Comparison of ENCODE assay signal across 8 cellular contexts in genomic region chr19:56118666-56119584, GRCh38. TPM values are rescaled to one million over a fixed set of nuclear protein-coding genes. Genes with fewer than 3 reads are reported as not detected.
A peak's percentile ranks its signal among the peaks of the same experiment; 100 is the strongest.
DNase-seq lines count a peak whose midpoint lies in the region; ATAC-seq and TF ChIP-seq lines count a peak whose summit lies in the region.

No MANE protein-coding gene starts in this region.

- H3K27ac ChIP-seq in heart right ventricle (peak overlapping the region; percentile 94 to 100 (median 96)), uterus (peak overlapping the region; percentile 89 to 97)

- ATAC-seq in heart right ventricle (no peak), left ventricle myocardium superior (no peak), memory B cell (ENCODE audit: low read depth) (no peak), GM18511 (IDR thresholded peaks at IDR 0.05; ENCODE audit: unreplicated experiment) (no peak)

- H3K4me3 Mint-ChIP-seq in memory B cell = peak overlapping the region; percentile 97

- H3K4me3 ChIP-seq in heart right ventricle (peak overlapping the region in 9 of 10 donors; percentile 63 to 93 (median 83)), adipocyte (ENCODE audit: low read length) (peak overlapping the region; percentile 89), uterus (peak overlapping the region; percentile 92 to 94)

- peaks cover 39% of the 10 kb centered on the region for H3K4me1 Mint-ChIP-seq in memory B cell

- DNase-seq in heart right ventricle (no peak), left ventricle myocardium superior (no peak), adipocyte (ENCODE audit: low read depth) (no peak), memory B cell (ENCODE audit: low spot score in 2 of 2) (no peak), uterus (no peak), DMS79 (lab: John Stamatoyannopoulos, UW) (no peak), COR-L47 (lab: John Stamatoyannopoulos, UW) (no peak)

- no peaks in the 10 kb centered on the region for H3K27me3 ChIP-seq in heart right ventricle
- no peaks in the 10 kb centered on the region for H3K27me3 ChIP-seq in adipocyte (replicated peaks; ENCODE audit: control insufficient read depth, insufficient read depth, low read length)
- H3K27me3 ChIP-seq in uterus = no peaks in the 10 kb centered on the region

- WGBS in heart right ventricle, 2 donors = 28 to 32% methylated on average over 9 of the region's 9 CpGs

- no peak for TF ChIP-seq CTCF in heart right ventricle (IDR thresholded peaks at IDR 0.05)
- TF ChIP-seq CTCF in uterus (IDR thresholded peaks at IDR 0.05) = no peak

- H3K27me3 Mint-ChIP-seq in memory B cell = no peaks in the 10 kb centered on the region

- no peaks in the 10 kb centered on the region for H3K9me3 ChIP-seq in heart right ventricle
- H3K9me3 ChIP-seq in adipocyte (ENCODE audit: control insufficient read depth, low read length) = no peaks in the 10 kb centered on the region
- H3K9me3 ChIP-seq in uterus = no peaks in the 10 kb centered on the region

- H3K4me1 ChIP-seq in heart right ventricle (peaks cover 28 to 68% (median 57%) of the 10 kb centered on the region in 9 donors), adipocyte (ENCODE audit: control insufficient read depth, insufficient read depth, low read length) (peaks cover 27% of the 10 kb centered on the region), uterus (peaks cover 12 to 32% of the 10 kb centered on the region in 2 donors)

- H3K36me3 Mint-ChIP-seq in memory B cell = no peaks in the 10 kb centered on the region

- peaks cover 0 to 7% (median 0%) of the 10 kb centered on the region in 9 donors for H3K36me3 ChIP-seq in heart right ventricle
- H3K36me3 ChIP-seq in adipocyte (ENCODE audit: control insufficient read depth, insufficient read depth, low read length, severe bottlenecking) = no peaks in the 10 kb centered on the region
- no peaks in the 10 kb centered on the region for H3K36me3 ChIP-seq in uterus

- H3K9me3 Mint-ChIP-seq in memory B cell = no peaks in the 10 kb centered on the region

- intact Hi-C loops in heart right ventricle (cut with DNase I) (no loop called here), left ventricle myocardium superior (cut with micrococcal nuclease) (no loop called here), uterus (cut with DNase I; ENCODE audit: low total_unique reads) (no loop called here)

- H3K9ac ChIP-seq in adipocyte (ENCODE audit: low read length) = peak overlapping the region; percentile 95

- TF ChIP-seq POLR2A in uterus (IDR thresholded peaks at IDR 0.05) = no peak

- H3K27ac Mint-ChIP-seq in memory B cell = peak overlapping the region; percentile 99

RNA-seq across cellular contexts. Expression of gene ZNF787, which starts 2.2 kb away (rescaled TPM):
- 10 to 100 TPM; 18.5 to 47.2 (median 25.7) TPM for total RNA-seq in heart right ventricle
- polyA plus RNA-seq in heart right ventricle = 10 to 100 TPM; 42.3 to 42.8 TPM
- 33.8 TPM for total RNA-seq in left ventricle myocardium superior
- 10 to 100 TPM in 2 of 4 donors, 1 to 10 TPM in 1, not detected in 1; 3.3 to 32.1 (median 21.5) TPM for total RNA-seq in uterus

RNA-seq across cellular contexts. Expression of gene ZNF444, which starts 22.2 kb away (rescaled TPM):
- total RNA-seq in heart right ventricle (10 to 100 TPM; 15.1 to 25.1 (median 22.2) TPM), left ventricle myocardium superior (23.9 TPM), uterus (10 to 100 TPM in 3 of 4 donors, 1 to 10 TPM in 1; 5.3 to 38.9 (median 21.0) TPM)
- polyA plus RNA-seq in heart right ventricle = 10 to 100 TPM; 22.8 to 25.6 TPM

RNA-seq across cellular contexts. Expression of gene GALP, which starts 56.9 kb away (rescaled TPM):
- total RNA-seq in heart right ventricle (not detected), left ventricle myocardium superior (not detected), uterus (not detected)
- polyA plus RNA-seq in heart right ventricle = not detected
